17 cellular contexts compared by ENCODE assay signal in the genomic region with DNA sequence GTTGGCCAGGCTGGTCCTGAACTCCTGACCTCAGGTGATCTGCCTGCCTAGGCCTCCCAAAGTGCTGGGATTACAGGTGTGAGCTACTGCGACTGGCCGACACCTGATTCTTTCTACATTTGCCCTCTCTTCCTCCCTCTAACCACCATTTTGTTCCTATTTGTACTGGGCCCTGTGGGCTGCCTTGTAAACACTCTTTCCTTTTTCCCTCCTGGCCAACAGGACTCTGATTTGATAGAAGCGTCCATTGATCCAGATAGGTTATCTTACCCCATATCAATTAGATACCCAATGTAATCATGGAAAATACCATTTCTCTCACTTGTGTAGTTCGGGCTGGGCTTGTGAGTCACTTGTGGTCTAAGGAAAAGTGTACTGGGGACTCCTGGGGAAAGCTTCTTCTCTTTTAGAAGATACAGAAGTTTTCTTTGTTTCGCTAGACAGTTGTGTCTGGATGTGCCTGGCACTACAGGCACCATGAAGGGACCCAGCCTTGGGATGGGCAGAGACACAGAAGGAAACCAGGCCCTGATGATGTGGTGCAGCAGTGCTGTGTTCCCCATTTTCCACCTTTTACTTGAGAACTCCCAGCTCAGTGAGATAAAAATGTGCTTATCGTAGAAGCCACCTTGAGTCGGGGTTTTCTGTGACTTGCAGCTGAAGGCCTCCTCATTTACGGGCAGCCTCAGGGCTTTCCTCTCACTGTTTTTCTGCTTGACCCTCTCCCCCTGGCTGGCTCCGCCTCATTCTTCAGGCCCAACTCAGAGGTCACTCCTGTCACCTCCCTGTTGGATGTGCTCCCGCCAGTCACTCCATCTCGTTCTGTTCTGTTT. TPM values are rescaled to one million over a fixed set of nuclear protein-coding genes. Genes with fewer than 3 reads are reported as not detected.
A peak's percentile ranks its signal among the peaks of the same experiment; 100 is the strongest.
DNase-seq lines count a peak whose midpoint lies in the region; ATAC-seq and TF ChIP-seq lines count a peak whose summit lies in the region.
"Had no signal": no experiment of that assay in that cellular context is flagged by ENCODE, and none has a peak within 500 bp of the region (broad histone marks: within the 10 kb centered on the region; RNA-seq: fewer than 3 reads in every experiment).

No MANE protein-coding gene starts in this region.

- no peak overlapping the region for H2BK5ac ChIP-seq in neuronal stem cell (ENCODE audit: low read length)

- H3K23ac ChIP-seq in neuronal stem cell (ENCODE audit: low read depth, low read length, poor library complexity), result no peak overlapping the region

- H3K79me2 ChIP-seq in PC-3 (ENCODE audit: low read length), result no peaks in the 10 kb centered on the region

- no peak overlapping the region for H3K4me3 Mint-ChIP-seq in osteocyte (ENCODE audit: unreplicated experiment)
- H3K4me3 Mint-ChIP-seq: effector memory CD8-positive, alpha-beta T cell; H9 had no signal

- H3K4ac ChIP-seq in neuronal stem cell (ENCODE audit: low read length), result no peak overlapping the region

- BruUV-seq in PC-3 (replicated peaks; lab: Mats Ljungman, UMichigan), result no TSS peak

- peak overlapping the region; percentile 23 for H3K27ac Mint-ChIP-seq in osteocyte (ENCODE audit: unreplicated experiment)

- H3K9ac ChIP-seq in PC-3 (ENCODE audit: low read length) (no peak overlapping the region), neuronal stem cell (ENCODE audit: low read depth, low read length, poor library complexity) (no peak overlapping the region)

- DNase-seq in Daoy (ENCODE audit: low read depth) (peak; percentile 33), PC-3 (peak; percentile 18), choroid plexus epithelial cell (ENCODE audit: low read depth) (peak; percentile 36), osteocyte (ENCODE audit: extremely low spot score, unreplicated experiment) (no peak), neuronal stem cell (ENCODE audit: low spot score) (no peak), MG63 (no peak), lower leg skin (ENCODE audit: low spot score in 2 of 2) (no peak)
- DNase-seq: activated CD4-positive, CD25-positive, alpha-beta regulatory T cell treated with anti-CD3 and anti-CD28 coated beads, Interleukin-2, amount 50 U/mL, for 72 hours; amniotic stem cell; COR-L47; effector memory CD8-positive, alpha-beta T cell; H9; NCI-H1092; NCI-H2107; NCI-H69; T-helper 2 cell had no signal

- no peaks in the 10 kb centered on the region for H3K79me1 ChIP-seq in neuronal stem cell (ENCODE audit: low read depth, low read length)

- H3K4me1 ChIP-seq in PC-3 (ENCODE audit: insufficient read depth, low read length) (0 out of 2 replicates have a peak, but pooled peaks cover 5% of the 10 kb centered on the region), neuronal stem cell (ENCODE audit: control insufficient read depth in 2 of 2, insufficient read depth in 1 of 2, low read depth in 1 of 2, low read length in 2 of 2) (peaks cover 0 to 2% of the 10 kb centered on the region in 2 donors), gastroesophageal sphincter (peaks cover 0 to 14% (median 0%) of the 10 kb centered on the region in 3 donors)

- no peak overlapping the region for H2AK5ac ChIP-seq in neuronal stem cell (ENCODE audit: low read depth, low read length)

- H3K18ac ChIP-seq in neuronal stem cell (ENCODE audit: low read length), result no peak overlapping the region

- POLR2A ChIA-PET in PC-3 (lab: Charles Lee; ENCODE audit: unreplicated experiment), result no interaction called here

- H4K20me1 ChIP-seq in PC-3 (ENCODE audit: low read length), result no peaks in the 10 kb centered on the region

- H4K91ac ChIP-seq in neuronal stem cell (ENCODE audit: low read depth, low read length, poor library complexity), result no peak overlapping the region

- intact Hi-C loops in PC-3 (cut with micrococcal nuclease) (no loop called here), lower leg skin (cut with DNase I; ENCODE audit: low total_unique reads) (no loop called here)

- no peaks in the 10 kb centered on the region for H3K9me3 Mint-ChIP-seq in osteocyte (ENCODE audit: unreplicated experiment)
- H3K9me3 Mint-ChIP-seq: effector memory CD8-positive, alpha-beta T cell; H9 had no signal

- no peaks in the 10 kb centered on the region for H3F3A ChIP-seq in PC-3 (ENCODE audit: low read length, unreplicated experiment)

- H3K4me2 ChIP-seq in PC-3 (ENCODE audit: low read length) (no peak overlapping the region), neuronal stem cell (ENCODE audit: insufficient read depth, low read length, poor library complexity, severe bottlenecking) (no peak overlapping the region)

- no peaks in the 10 kb centered on the region for H3K9me2 ChIP-seq in PC-3 (replicated peaks; ENCODE audit: low read length)

- no peak overlapping the region for H3K14ac ChIP-seq in neuronal stem cell (ENCODE audit: low read length)

- ATAC-seq in PC-3, result no peak; the same call in 1 of the 2 replicates
- no peak for ATAC-seq in gastroesophageal sphincter
- ATAC-seq: effector memory CD8-positive, alpha-beta T cell had no signal

- no peaks in the 10 kb centered on the region for H3K36me3 Mint-ChIP-seq in osteocyte (ENCODE audit: unreplicated experiment)

- H3K9me3 ChIP-seq in PC-3 (ENCODE audit: low read length) (no peaks in the 10 kb centered on the region), neuronal stem cell (replicated peaks in 1 of 2; ENCODE audit: control insufficient read depth in 2 of 2, insufficient read depth in 1 of 2, low read depth in 1 of 2, low read length in 2 of 2) (no peaks in the 10 kb centered on the region), MG63 (no peaks in the 10 kb centered on the region), gastroesophageal sphincter (no peaks in the 10 kb centered on the region)

- H4K8ac ChIP-seq in neuronal stem cell (ENCODE audit: low read depth, low read length), result no peak overlapping the region

- WGBS in neuronal stem cell (ENCODE audit: extremely low coverage in 2 of 2, insufficient read length in 2 of 2, insufficient replicate concordance in 1 of 2), 2 donors, result no CpG with 5 or more reads among the region's 11 CpGs
- 77 to 88% methylated on average over 7 to 9 of the region's 11 CpGs for WGBS in gastroesophageal sphincter (ENCODE audit: low coverage in 1 of 2), 2 donors
- WGBS in lower leg skin, 2 donors, result 83 to 93% methylated on average over 11 of the region's 11 CpGs

- CTCF ChIA-PET in PC-3 (lab: Charles Lee), result no interaction called here

- H3K4me3 ChIP-seq in PC-3 (ENCODE audit: low read length) (no peak overlapping the region), choroid plexus epithelial cell (ENCODE audit: low read depth, low read length) (no peak overlapping the region), neuronal stem cell (ENCODE audit: low read length in 2 of 2) (no peak overlapping the region), MG63 (no peak overlapping the region), gastroesophageal sphincter (no peak overlapping the region), lower leg skin (ENCODE audit: low read depth, poor library complexity, severe bottlenecking) (no peak overlapping the region)

- peaks cover 4% of the 10 kb centered on the region for H3K27me3 Mint-ChIP-seq in osteocyte (ENCODE audit: unreplicated experiment)

- H3K27me3 ChIP-seq in PC-3 (ENCODE audit: low read length) (no peaks in the 10 kb centered on the region), neuronal stem cell (ENCODE audit: control insufficient read depth in 3 of 3, insufficient read depth in 3 of 3, low read depth in 1 of 3, low read length in 3 of 3) (peaks cover 0 to 5% (median 0%) of the 10 kb centered on the region in 3 experiments), MG63 (no peaks in the 10 kb centered on the region), gastroesophageal sphincter (no peaks in the 10 kb centered on the region)

- TF ChIP-seq CTCF in PC-3 (conservative IDR thresholded peaks at IDR 0.05; ENCODE audit: low read depth, low read length), result no peak
- TF ChIP-seq CTCF in choroid plexus epithelial cell (conservative IDR thresholded peaks at IDR 0.05; ENCODE audit: low read depth, low read length), result no peak
- no peak for TF ChIP-seq CTCF in osteocyte (IDR thresholded peaks at IDR 0.05)
- TF ChIP-seq CTCF in gastroesophageal sphincter (IDR thresholded peaks at IDR 0.05), result no peak
- TF ChIP-seq CTCF in lower leg skin (IDR thresholded peaks at IDR 0.05), result no peak

- H3K36me3 ChIP-seq in PC-3 (ENCODE audit: low read depth, low read length) (no peaks in the 10 kb centered on the region), neuronal stem cell (replicated peaks in 1 of 2; ENCODE audit: control insufficient read depth in 2 of 2, insufficient read depth in 2 of 2, low read length in 2 of 2) (no peaks in the 10 kb centered on the region), MG63 (no peaks in the 10 kb centered on the region), gastroesophageal sphincter (no peaks in the 10 kb centered on the region)

- H2BK120ac ChIP-seq in neuronal stem cell (ENCODE audit: low read depth, low read length), result no peak overlapping the region

- H2BK15ac ChIP-seq in neuronal stem cell (ENCODE audit: low read length), result no peak overlapping the region

- no peak for TF ChIP-seq EP300 in gastroesophageal sphincter (IDR thresholded peaks at IDR 0.05)

- no peak overlapping the region for H2AFZ ChIP-seq in PC-3 (ENCODE audit: low read length)
- H2AFZ ChIP-seq in neuronal stem cell (ENCODE audit: low read length), result no peak overlapping the region

- no peak overlapping the region for H2BK12ac ChIP-seq in neuronal stem cell (ENCODE audit: low read length)

- no peak for TF ChIP-seq POLR2A in gastroesophageal sphincter (IDR thresholded peaks at IDR 0.05)
- no peak for TF ChIP-seq POLR2A in lower leg skin (IDR thresholded peaks at IDR 0.05)

- H3K27ac ChIP-seq in PC-3 (ENCODE audit: low read length) (no peak overlapping the region), neuronal stem cell (replicated peaks; ENCODE audit: low read length) (no peak overlapping the region), gastroesophageal sphincter (no peak overlapping the region)

- peaks cover 20% of the 10 kb centered on the region for H3K4me1 Mint-ChIP-seq in osteocyte (ENCODE audit: unreplicated experiment)

RNA-seq across cellular contexts. Expression of a gene that starts 32.8 kb away (rescaled TPM):
- total RNA-seq in Daoy (2014; rRNA removed; shearing (Covaris generic)), result 14.5 and 21.4 TPM in 2 replicates
- total RNA-seq in PC-3 (2014; rRNA removed) (26.2 and 37.0 TPM in 2 replicates), osteocyte (37.6 and 38.6 TPM in 2 replicates), gastroesophageal sphincter (10 to 100 TPM; 43.3 to 60.6 (median 52.4) TPM), lower leg skin (10 to 100 TPM; 47.5 to 79.6 (median 55.3) TPM)
- polyA plus RNA-seq in neuronal stem cell (2013, experiment 1 of 2), result 3.4 TPM
- polyA plus RNA-seq in neuronal stem cell (2013, experiment 2 of 2), result 3.5 TPM
- total RNA-seq in MG63 (2014; rRNA removed; shearing (Covaris generic); ENCODE audit: low replicate concordance), result 2.4 and 3.6 TPM in 2 replicates

Comparison
In these comparisons a context has a peak if more than half of its experiments do, and no peak if none do; other contexts are left out.
1. DNase-seq: peak in Daoy (single experiment), PC-3 (single experiment) and choroid plexus epithelial cell (single experiment); none in osteocyte (single experiment), neuronal stem cell (single experiment), MG63 (single experiment) and lower leg skin (0 of 2).